In genomic region chr3:87792532-87793321, GRCh38 we compare ENCODE assay signal across 8 cellular contexts. TPM values are rescaled to one million over a fixed set of nuclear protein-coding genes. Genes with fewer than 3 reads are reported as not detected.
A peak's percentile ranks its signal among the peaks of the same experiment; 100 is the strongest.
DNase-seq lines count a peak whose midpoint lies in the region; ATAC-seq and TF ChIP-seq lines count a peak whose summit lies in the region.

Gene HTR1F (plus strand): TSS chr3:87792706.

- H3K27me3 Mint-ChIP-seq in T-helper 1 cell treated with Interleukin-12 subunit alpha and Interleukin-12 subunit beta and Interleukin-4 antibody, amounts not matched to agents 30 μg/mL and 1 μg/mL, for 36 hours (ENCODE audit: low read depth) = peaks cover 74% of the 10 kb centered on the region
- H3K27me3 Mint-ChIP-seq in activated naive CD8-positive, alpha-beta T cell treated with anti-CD3 and anti-CD28 coated beads, Interleukin-2, amount 10 ng/mL, durations not matched to agents 7 days and 5 days = peaks cover 66% of the 10 kb centered on the region

- H3K9me3 ChIP-seq in iPS-18a (ENCODE audit: control insufficient read depth, low read depth, low read length) = no peaks in the 10 kb centered on the region
- H3K9me3 ChIP-seq in spleen = no peaks in the 10 kb centered on the region

- no peaks in the 10 kb centered on the region for H3K9me3 Mint-ChIP-seq in T-helper 1 cell treated with Interleukin-12 subunit alpha and Interleukin-12 subunit beta and Interleukin-4 antibody, amounts not matched to agents 30 μg/mL and 1 μg/mL, for 36 hours
- no peaks in the 10 kb centered on the region for H3K9me3 Mint-ChIP-seq in activated naive CD8-positive, alpha-beta T cell treated with anti-CD3 and anti-CD28 coated beads, Interleukin-2, amount 10 ng/mL, durations not matched to agents 7 days and 5 days

- DNase-seq in T-helper 1 cell (no peak), spleen (peak; percentile 75), putamen (ENCODE audit: low spot score) (no peak), H4 (ENCODE audit: low spot score) (no peak), RKO (ENCODE audit: low spot score) (no peak)
- no peak for DNase-seq in activated naive CD8-positive, alpha-beta T cell treated with anti-CD3 and anti-CD28 coated beads, Interleukin-2, amount 10 ng/mL, durations not matched to agents 7 days and 5 days

- H3K27ac Mint-ChIP-seq in T-helper 1 cell treated with Interleukin-12 subunit alpha and Interleukin-12 subunit beta and Interleukin-4 antibody, amounts not matched to agents 30 μg/mL and 1 μg/mL, for 36 hours = no peak within 1 kb of the TSS
- H3K27ac Mint-ChIP-seq in activated naive CD8-positive, alpha-beta T cell treated with anti-CD3 and anti-CD28 coated beads, Interleukin-2, amount 10 ng/mL, durations not matched to agents 7 days and 5 days = no peak within 1 kb of the TSS

- peak within 1 kb of the TSS; percentile 73 for H3K4me3 Mint-ChIP-seq in T-helper 1 cell treated with Interleukin-12 subunit alpha and Interleukin-12 subunit beta and Interleukin-4 antibody, amounts not matched to agents 30 μg/mL and 1 μg/mL, for 36 hours
- H3K4me3 Mint-ChIP-seq in activated naive CD8-positive, alpha-beta T cell treated with anti-CD3 and anti-CD28 coated beads, Interleukin-2, amount 10 ng/mL, durations not matched to agents 7 days and 5 days = peak within 1 kb of the TSS; percentile 78

- peaks cover 41% of the 10 kb centered on the region for H3K27me3 ChIP-seq in iPS-18a (ENCODE audit: control insufficient read depth, insufficient read depth, low read length)
- H3K27me3 ChIP-seq in spleen (replicated peaks in 1 of 7) = peaks cover 0 to 55% (median 20%) of the 10 kb centered on the region in 7 donors

- H3K36me3 ChIP-seq in iPS-18a (ENCODE audit: control insufficient read depth, low read depth, low read length) (no peaks in the 10 kb centered on the region), spleen (no peaks in the 10 kb centered on the region)

- POLR2A ChIA-PET in activated naive CD8-positive, alpha-beta T cell treated with anti-CD3 and anti-CD28 coated beads, Interleukin-2, amount 10 ng/mL, durations not matched to agents 7 days and 5 days (lab: Charles Lee) = no interaction called here

- 1 to 3% (median 1%) methylated on average over 48 to 60 of the region's 60 CpGs for WGBS in spleen, 5 donors

- no peak for TF ChIP-seq CTCF in spleen (IDR thresholded peaks at IDR 0.05 in 8 of 11, conservative IDR thresholded peaks at IDR 0.05 in 3 of 11)

- H3K36me3 Mint-ChIP-seq in T-helper 1 cell treated with Interleukin-12 subunit alpha and Interleukin-12 subunit beta and Interleukin-4 antibody, amounts not matched to agents 30 μg/mL and 1 μg/mL, for 36 hours (ENCODE audit: low read depth) = peaks cover 2% of the 10 kb centered on the region
- H3K36me3 Mint-ChIP-seq in activated naive CD8-positive, alpha-beta T cell treated with anti-CD3 and anti-CD28 coated beads, Interleukin-2, amount 10 ng/mL, durations not matched to agents 7 days and 5 days = no peaks in the 10 kb centered on the region

- H3K4me3 ChIP-seq in iPS-18a (ENCODE audit: low read length) (peak within 1 kb of the TSS; percentile 69), spleen (peak within 1 kb of the TSS; percentile 28 to 68 (median 40))

- intact Hi-C loops in spleen (cut with DNase I; ENCODE audit: low total_unique reads) = no loop called here

- H3K27ac ChIP-seq in iPS-18a (ENCODE audit: low read length) (no peak within 1 kb of the TSS), spleen (peak within 1 kb of the TSS in 7 of 8 donors; percentile 56 to 77 (median 65))

- H3K4me1 ChIP-seq in iPS-18a (ENCODE audit: control insufficient read depth, low read depth, low read length) (no peaks in the 10 kb centered on the region), spleen (peaks cover 9 to 47% (median 26%) of the 10 kb centered on the region in 6 donors)

- ATAC-seq in activated naive CD8-positive, alpha-beta T cell treated with anti-CD3 and anti-CD28 coated beads, Interleukin-2, amount 10 ng/mL, durations not matched to agents 7 days and 5 days (ENCODE audit: low read depth) = peak; percentile 33

- peaks cover 10% of the 10 kb centered on the region for H3K4me1 Mint-ChIP-seq in T-helper 1 cell treated with Interleukin-12 subunit alpha and Interleukin-12 subunit beta and Interleukin-4 antibody, amounts not matched to agents 30 μg/mL and 1 μg/mL, for 36 hours (ENCODE audit: low read depth)
- H3K4me1 Mint-ChIP-seq in activated naive CD8-positive, alpha-beta T cell treated with anti-CD3 and anti-CD28 coated beads, Interleukin-2, amount 10 ng/mL, durations not matched to agents 7 days and 5 days = peaks cover 12% of the 10 kb centered on the region

- TF ChIP-seq POLR2A in spleen (IDR thresholded peaks at IDR 0.05) = no peak

- H3K9ac ChIP-seq in iPS-18a (ENCODE audit: low read length) = peak within 1 kb of the TSS; percentile 10

RNA-seq across cellular contexts. Expression of gene HTR1F, which starts in this region (rescaled TPM):
- total RNA-seq in activated naive CD8-positive, alpha-beta T cell treated with anti-CD3 and anti-CD28 coated beads, Interleukin-2, amount 10 ng/mL, durations not matched to agents 7 days and 5 days = not detected
- total RNA-seq in spleen = 1 to 10 TPM in 4 of 7 donors, under 1 TPM in 3; 0.64 to 2.2 (median 1.6) TPM
- polyA plus RNA-seq in spleen = under 1 TPM; 0.02 to 0.15 (median 0.06) TPM
- not detected in 2 replicates for total RNA-seq in H4 (2014; rRNA removed; shearing (Covaris generic))

Comparison
In these comparisons a context has a peak if more than half of its experiments do, and no peak if none do; other contexts are left out.
1. Peak in ATAC-seq in activated naive CD8-positive, alpha-beta T cell treated with anti-CD3 and anti-CD28 coated beads, Interleukin-2, amount 10 ng/mL, durations not matched to agents 7 days and 5 days; RNA of the gene not detected or under 1 TPM.